In the genomic region with DNA sequence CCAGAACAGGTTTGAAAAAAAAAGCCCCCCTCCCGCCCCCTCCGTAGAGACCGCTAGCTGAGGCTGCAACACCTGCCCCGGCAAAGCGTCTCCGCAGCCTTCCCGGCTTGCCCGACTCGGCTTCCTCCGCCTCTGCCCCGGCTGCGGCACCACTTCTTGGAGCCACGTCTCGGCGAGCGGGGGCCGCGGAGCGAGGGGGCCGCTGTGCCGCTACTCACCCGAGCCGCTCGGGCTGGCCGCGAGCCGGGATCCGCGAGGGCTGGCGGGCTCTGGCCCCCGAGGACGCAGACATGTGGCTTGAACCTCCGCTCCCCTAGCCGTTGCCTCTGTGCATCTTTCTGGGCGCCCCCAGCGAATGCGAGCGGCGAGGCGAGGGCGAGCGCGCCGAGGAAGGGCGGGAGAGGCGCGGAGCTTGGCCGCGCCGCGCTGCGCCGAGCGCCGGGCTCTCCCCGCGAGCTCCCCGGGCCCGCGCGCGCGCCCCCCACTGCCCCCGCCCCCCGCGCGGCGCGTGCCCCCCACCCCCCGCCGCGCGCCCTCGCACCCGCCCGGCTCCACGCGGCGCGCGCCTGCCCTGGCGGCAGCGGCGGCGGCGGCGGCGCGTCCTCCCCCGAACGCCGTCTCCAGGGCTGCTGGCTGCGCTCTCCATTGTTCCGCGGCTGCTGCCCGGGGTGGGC, we compare ENCODE assay signal across 11 cellular contexts.
DNase-seq lines count a peak whose midpoint lies in the region; TF ChIP-seq lines count a peak whose summit lies in the region.
"Had no signal": no experiment of that assay in that cellular context is flagged by ENCODE, and none has a peak within 500 bp of the region (broad histone marks: within the 10 kb centered on the region; RNA-seq: fewer than 3 reads in every experiment).

No MANE protein-coding gene starts in this region.

- H3K27ac ChIP-seq in SK-N-MC (no peak overlapping the region), iPS-18a (ENCODE audit: low read length) (no peak overlapping the region), stomach (no peak overlapping the region)
- H3K27ac ChIP-seq: SJSA1 had no signal

- in situ Hi-C loops in ACHN (cut with HindIII; ENCODE audit: low pct_ligation_motif_present, low pct_unique_long_range_greater_than_20kb, low sequenced_read_pairs), result no loop called here

- H3K27me3 ChIP-seq in iPS-18a (ENCODE audit: control insufficient read depth, insufficient read depth, low read length) (peaks cover 73% of the 10 kb centered on the region), stomach (peaks cover 6 to 69% (median 40%) of the 10 kb centered on the region in 3 donors)

- DNase-seq in NCI-H1694 treated with DMSO at 0.1 percent for 48 hours (lab: John Stamatoyannopoulos, UW) (peak; percentile 8), NCI-H1694 (lab: John Stamatoyannopoulos, UW) (no peak), SK-N-MC (ENCODE audit: low read depth, low spot score) (no peak), stomach (no peak), NCI-H2196 (lab: John Stamatoyannopoulos, UW; ENCODE audit: unreplicated experiment) (no peak), COLO829 (ENCODE audit: low spot score) (no peak), ACHN (no peak)
- DNase-seq: activated gamma-delta T cell treated with Interleukin-2 at 50 U/mL for 16 hours, foreskin melanocyte had no signal

- TF ChIP-seq POLR2A in stomach (IDR thresholded peaks at IDR 0.05), result no peak

- H3K4me3 ChIP-seq in SK-N-MC, result peak overlapping the region; percentile 68
- peak overlapping the region; percentile 56 for H3K4me3 ChIP-seq in iPS-18a (ENCODE audit: low read length)
- H3K4me3 ChIP-seq in stomach, result peak overlapping the region; percentile 31 to 50 (median 38)
- H3K4me3 ChIP-seq: SJSA1 had no signal

- no peak for TF ChIP-seq CTCF in stomach (IDR thresholded peaks at IDR 0.05)

- H3K9me3 ChIP-seq in SK-N-MC (ENCODE audit: low read depth, low read length) (no peaks in the 10 kb centered on the region), iPS-18a (ENCODE audit: control insufficient read depth, low read depth, low read length) (no peaks in the 10 kb centered on the region), stomach (no peaks in the 10 kb centered on the region)
- H3K9me3 ChIP-seq: SJSA1 had no signal

- 2 to 4% (median 3%) methylated on average over 30 to 86 of the region's 96 CpGs for WGBS in stomach, 5 donors

- no peak for TF ChIP-seq EP300 in stomach (IDR thresholded peaks at IDR 0.05)

- H3K9ac ChIP-seq in SK-N-MC (ENCODE audit: insufficient read length) (no peak overlapping the region), iPS-18a (ENCODE audit: low read length) (no peak overlapping the region)

- H3K4me1 ChIP-seq in iPS-18a (ENCODE audit: control insufficient read depth, low read depth, low read length), result peaks cover 14% of the 10 kb centered on the region
- H3K4me1 ChIP-seq in stomach, result peaks cover 0 to 24% (median 11%) of the 10 kb centered on the region in 4 donors

- H3K36me3 ChIP-seq in SK-N-MC (ENCODE audit: insufficient read depth, low read length) (no peaks in the 10 kb centered on the region), iPS-18a (ENCODE audit: control insufficient read depth, low read depth, low read length) (no peaks in the 10 kb centered on the region), stomach (no peaks in the 10 kb centered on the region)
- H3K36me3 ChIP-seq: SJSA1 had no signal

- intact Hi-C loops in stomach (cut with DNase I; ENCODE audit: low total_unique reads), result no loop called here
